Comparison of ENCODE assay signal across 33 cellular contexts in genomic region chr1:223521150-223521549, GRCh38.
"Had no signal": no experiment of that assay in that cellular context is flagged by ENCODE, and none has a peak within 500 bp of the region (broad histone marks: within the 10 kb centered on the region; RNA-seq: fewer than 3 reads in every experiment).

No MANE protein-coding gene starts in this region.

- H3K4me1 ChIP-seq: adrenal gland, ascending aorta, body of pancreas, breast epithelium had no signal

- H3K27ac ChIP-seq: adrenal gland, ascending aorta, body of pancreas, brain microvascular endothelial cell, breast epithelium, cardiac muscle cell had no signal

- DNase-seq: activated effector memory CD4-positive, alpha-beta T cell treated with anti-CD3 and anti-CD28 coated beads, Interleukin-2, amount 50 U/mL, for 16 hours; activated effector memory CD4-positive, alpha-beta T cell treated with Interleukin-2 at 50 U/mL for 16 hours; activated gamma-delta T cell; activated gamma-delta T cell treated with Interleukin-2 at 50 U/mL for 16 hours; activated naive CD4-positive, alpha-beta T cell; activated naive CD4-positive, alpha-beta T cell treated with anti-CD3 and anti-CD28 coated beads for 36 hours; activated naive CD4-positive, alpha-beta T cell treated with anti-CD3 and anti-CD28 coated beads, Interleukin-2, amount 10 ng/mL, durations not matched to agents 7 days and 5 days; activated naive CD4-positive, alpha-beta T cell treated with anti-CD3 and anti-CD28 coated beads, Interleukin-2, amount 50 U/mL, for 16 hours; activated naive CD4-positive, alpha-beta T cell treated with Interleukin-2 at 50 U/mL for 16 hours; activated naive CD8-positive, alpha-beta T cell treated with anti-CD3 and anti-CD28 coated beads for 36 hours; activated naive CD8-positive, alpha-beta T cell treated with anti-CD3 and anti-CD28 coated beads, Interleukin-2, amount 10 ng/mL, durations not matched to agents 7 days and 5 days; activated naive CD8-positive, alpha-beta T cell treated with anti-CD3 and anti-CD28 coated beads, Interleukin-2, amount 50 U/mL, for 24 hours; activated T-cell treated with anti-CD3 and anti-CD28 coated beads, Interleukin-2, amount 50 U/mL, for 24 hours; activated T-cell treated with anti-CD3 and anti-CD28 coated beads, Interleukin-2, amount 50 U/mL, for 4 hours; activated T-cell treated with anti-CD3 and anti-CD28 coated beads, Interleukin-2, amount 50 U/mL, for 48 hours; activated T-cell treated with anti-CD3 and anti-CD28 coated beads, Interleukin-2, amount 50 U/mL, for 72 hours; adrenal gland; amniotic stem cell; amygdala; anterior cingulate cortex; aorta; body of pancreas; brain microvascular endothelial cell; caudate nucleus; central memory CD4-positive, alpha-beta T cell; cerebellar nuclear complex had no signal

- FAIRE-seq: astrocyte, bronchial epithelial cell had no signal

- H3K4me3 ChIP-seq: adrenal gland, ascending aorta, body of pancreas, breast epithelium, cardiac muscle cell had no signal

- H3K27me3 ChIP-seq: adrenal gland, ascending aorta, body of pancreas, brain microvascular endothelial cell, breast epithelium, cardiac muscle cell had no signal

- H3K36me3 ChIP-seq: adrenal gland, ascending aorta, brain microvascular endothelial cell, breast epithelium, cardiac muscle cell had no signal

- ATAC-seq: activated naive CD4-positive, alpha-beta T cell treated with anti-CD3 and anti-CD28 coated beads, Interleukin-2, amount 50 U/mL, for 72 hours; activated naive CD8-positive, alpha-beta T cell treated with anti-CD3 and anti-CD28 coated beads, Interleukin-2, amount 50 U/mL, for 24 hours; activated T-cell treated with anti-CD3 and anti-CD28 coated beads, Interleukin-2, amount 50 U/mL, for 4 hours; activated T-cell treated with anti-CD3 and anti-CD28 coated beads, Interleukin-2, amount 50 U/mL, for 72 hours; activated T-helper 17 cell treated with anti-CD3 and anti-CD28 coated beads, Interleukin-2, amount 50 U/mL, for 72 hours; body of pancreas had no signal

- H3K9me3 ChIP-seq: adrenal gland, ascending aorta, body of pancreas, breast epithelium had no signal
